13 cellular contexts compared by ENCODE assay signal in genomic region chr19:10338940-10339339, GRCh38. TPM values are rescaled to one million over a fixed set of nuclear protein-coding genes. Genes with fewer than 3 reads are reported as not detected.
DNase-seq lines count a peak whose midpoint lies in the region; ATAC-seq, FAIRE-seq and TF ChIP-seq lines count a peak whose summit lies in the region.
"Had no signal": no experiment of that assay in that cellular context is flagged by ENCODE, and none has a peak within 500 bp of the region (broad histone marks: within the 10 kb centered on the region; RNA-seq: fewer than 3 reads in every experiment).

No MANE protein-coding gene starts in this region.

- H3K4me3 Mint-ChIP-seq in IgD-negative memory B cell = peak overlapping the region; percentile 95 to 99 (median 96)
- H3K4me3 Mint-ChIP-seq in astrocyte (ENCODE audit: unreplicated experiment) = no peak overlapping the region
- H3K4me3 Mint-ChIP-seq in chondrocyte (ENCODE audit: unreplicated experiment) = no peak overlapping the region

- no peaks in the 10 kb centered on the region for H3K79me2 ChIP-seq in astrocyte (ENCODE audit: insufficient read depth, low read length)

- TF ChIP-seq CTCF in astrocyte (IDR thresholded peaks at IDR 0.05; ENCODE audit: insufficient read depth, low read depth, low read length) = no peak
- TF ChIP-seq CTCF in chondrocyte (IDR thresholded peaks at IDR 0.05) = no peak

- H3K9me3 Mint-ChIP-seq in IgD-negative memory B cell (no peaks in the 10 kb centered on the region), astrocyte (ENCODE audit: unreplicated experiment) (no peaks in the 10 kb centered on the region), chondrocyte (ENCODE audit: low read depth) (no peaks in the 10 kb centered on the region)

- no peak for DNase-seq in activated CD4-positive, CD25-positive, alpha-beta regulatory T cell treated with anti-CD3 and anti-CD28 coated beads, Interleukin-2, amount 50 U/mL, for 72 hours
- DNase-seq in astrocyte (ENCODE audit: low read depth) (no peak), chondrocyte (ENCODE audit: low spot score) (no peak), NCI-H345 treated with DMSO at 0.1 percent for 48 hours (lab: John Stamatoyannopoulos, UW; ENCODE audit: unreplicated experiment) (no peak)
- DNase-seq: anterior cingulate cortex, hippocampal formation had no signal

- H3K9me3 ChIP-seq in astrocyte (ENCODE audit: insufficient read depth, low read depth, low read length) = no peaks in the 10 kb centered on the region

- no peaks in the 10 kb centered on the region for H3K27me3 ChIP-seq in astrocyte (ENCODE audit: insufficient read depth, low read length)

- H3K27ac ChIP-seq in astrocyte (ENCODE audit: low read depth, low read length) (no peak overlapping the region), skin epidermis (peak overlapping the region in 15 of 21 experiments; percentile 11 to 91 (median 64))
- H3K27ac ChIP-seq: KMS-11, VCaP had no signal

- H3K4me1 Mint-ChIP-seq in IgD-negative memory B cell (peaks cover 11 to 20% (median 18%) of the 10 kb centered on the region in 3 donors), astrocyte (ENCODE audit: low read depth, unreplicated experiment) (no peaks in the 10 kb centered on the region), chondrocyte (ENCODE audit: low read depth) (peaks cover 11% of the 10 kb centered on the region)

- no peak for FAIRE-seq in astrocyte (lab: Jason Lieb, UNC)

- H3K4me1 ChIP-seq in astrocyte (ENCODE audit: insufficient read depth, low read length) = peaks cover 7% of the 10 kb centered on the region

- H3K27me3 Mint-ChIP-seq in IgD-negative memory B cell (no peaks in the 10 kb centered on the region), astrocyte (ENCODE audit: low read depth, unreplicated experiment) (peaks cover 11% of the 10 kb centered on the region), chondrocyte (ENCODE audit: low read depth) (no peaks in the 10 kb centered on the region)

- ATAC-seq in activated CD4-positive, CD25-positive, alpha-beta regulatory T cell treated with anti-CD3 and anti-CD28 coated beads, Interleukin-2, amount 50 U/mL, for 24 hours = peak; percentile 12 to 18
- ATAC-seq in GM21381 (IDR thresholded peaks at IDR 0.05; ENCODE audit: unreplicated experiment) = no peak
- ATAC-seq: sciatic nerve had no signal

- no peak overlapping the region for H3K9ac ChIP-seq in astrocyte (ENCODE audit: low read length)
- H3K9ac ChIP-seq: KMS-11 had no signal

- H3K36me3 ChIP-seq in astrocyte (ENCODE audit: insufficient read depth, low read length) = no peaks in the 10 kb centered on the region

- H3K36me3 Mint-ChIP-seq in IgD-negative memory B cell = no peaks in the 10 kb centered on the region
- H3K36me3 Mint-ChIP-seq in astrocyte (ENCODE audit: low read depth, unreplicated experiment) = no peaks in the 10 kb centered on the region
- no peaks in the 10 kb centered on the region for H3K36me3 Mint-ChIP-seq in chondrocyte (ENCODE audit: low read depth)

- no peaks in the 10 kb centered on the region for H4K20me1 ChIP-seq in astrocyte (ENCODE audit: insufficient read depth, low read length)

- H3K4me3 ChIP-seq in astrocyte (ENCODE audit: insufficient read depth, low read depth, low read length) (no peak overlapping the region), skin epidermis (peak overlapping the region; percentile 11 to 31 (median 25))

- H3K4me2 ChIP-seq in astrocyte (ENCODE audit: low read length) = no peak overlapping the region
- H3K4me2 ChIP-seq: KMS-11 had no signal

- H3K27ac Mint-ChIP-seq in IgD-negative memory B cell (peak overlapping the region; percentile 77 to 97 (median 92)), astrocyte (ENCODE audit: unreplicated experiment) (no peak overlapping the region), chondrocyte (ENCODE audit: unreplicated experiment) (no peak overlapping the region)

- H2AFZ ChIP-seq in astrocyte (ENCODE audit: low read depth, low read length) = peak overlapping the region; percentile 4

RNA-seq across cellular contexts. Expression of gene ICAM3, which starts 0.5 kb away (rescaled TPM):
- polyA plus RNA-seq in IgD-negative memory B cell = 230 TPM
- total RNA-seq in astrocyte (10.9 and 12.4 TPM in 2 replicates), chondrocyte (14.0 to 17.0 TPM (median 15.3 TPM) in 3 replicates)

RNA-seq across cellular contexts. Expression of gene RAVER1, which starts 5.6 kb away (rescaled TPM):
- 25.9 TPM for polyA plus RNA-seq in IgD-negative memory B cell
- 27.5 and 29.6 TPM in 2 replicates for total RNA-seq in astrocyte
- total RNA-seq in chondrocyte = 32.3 to 38.2 TPM (median 33.0 TPM) in 3 replicates

RNA-seq across cellular contexts. Expression of gene FDX2, which starts 23.1 kb away (rescaled TPM):
- 12.8 TPM for polyA plus RNA-seq in IgD-negative memory B cell
- 18.6 and 24.4 TPM in 2 replicates for total RNA-seq in astrocyte
- total RNA-seq in chondrocyte = 21.0 to 22.3 TPM (median 21.2 TPM) in 3 replicates

RNA-seq across cellular contexts. Expression of gene ZGLP1, which starts 29.3 kb away (rescaled TPM):
- polyA plus RNA-seq in IgD-negative memory B cell = 2.6 TPM
- total RNA-seq in astrocyte (2.5 and 3.4 TPM in 2 replicates), chondrocyte (3.4 to 6.2 TPM (median 4.3 TPM) in 3 replicates)

RNA-seq across cellular contexts. Expression of gene TYK2, which starts 41.4 kb away (rescaled TPM):
- polyA plus RNA-seq in IgD-negative memory B cell = 69.0 TPM
- total RNA-seq in astrocyte = 76.5 and 82.7 TPM in 2 replicates
- 94.4 to 132 TPM (median 104 TPM) in 3 replicates for total RNA-seq in chondrocyte

Comparison
In these comparisons a context has a peak if more than half of its experiments do, and no peak if none do; other contexts are left out.
1. H3K27ac Mint-ChIP-seq: peak in IgD-negative memory B cell (3 of 3); none in astrocyte (single experiment) and chondrocyte (single experiment).
2. H3K4me3 Mint-ChIP-seq: peak in IgD-negative memory B cell (4 of 4); none in astrocyte (single experiment) and chondrocyte (single experiment).